Comparison of ENCODE assay signal across 8 cellular contexts in genomic region chr1:28775121-28775942, GRCh38. TPM values are rescaled to one million over a fixed set of nuclear protein-coding genes. Genes with fewer than 3 reads are reported as not detected.
DNase-seq lines count a peak whose midpoint lies in the region; ATAC-seq and TF ChIP-seq lines count a peak whose summit lies in the region.

No MANE protein-coding gene starts in this region.

- no peaks in the 10 kb centered on the region for H3K36me3 Mint-ChIP-seq in natural killer cell

- H3K4me3 Mint-ChIP-seq in natural killer cell = peak overlapping the region; percentile 85

- no peaks in the 10 kb centered on the region for H3K27me3 ChIP-seq in esophagus squamous epithelium

- DNase-seq in NCI-H345 (lab: John Stamatoyannopoulos, UW) = peak; percentile 36
- DNase-seq in activated T-cell treated with anti-CD3 and anti-CD28 coated beads, Interleukin-2, amount 50 U/mL, for 48 hours = peak; percentile 69 to 78
- peak; percentile 4 for DNase-seq in esophagus squamous epithelium (lab: John Stamatoyannopoulos, UW)
- DNase-seq in natural killer cell = peak; percentile 68
- peak; percentile 51 to 70 (median 60) for DNase-seq in stimulated activated naive CD4-positive, alpha-beta T cell (lab: John Stamatoyannopoulos, UW)
- DNase-seq in SW 1271 (lab: John Stamatoyannopoulos, UW) = no peak

- peak; percentile 94 to 97 (median 95) for ATAC-seq in natural killer cell
- no peak for ATAC-seq in GM21367 (IDR thresholded peaks at IDR 0.05; ENCODE audit: unreplicated experiment)

- H3K36me3 ChIP-seq in esophagus squamous epithelium = peaks cover 0 to 30% (median 0%) of the 10 kb centered on the region in 3 donors

- H3K4me1 ChIP-seq in esophagus squamous epithelium = peaks cover 0 to 26% (median 0%) of the 10 kb centered on the region in 3 donors

- H3K4me3 ChIP-seq in GM08714 (ENCODE audit: low read length) (peak overlapping the region; percentile 38; the same call in 1 of the 2 replicates), esophagus squamous epithelium (peak overlapping the region; percentile 33 to 69 (median 49))

- no peaks in the 10 kb centered on the region for H3K9me3 Mint-ChIP-seq in natural killer cell

- H3K27ac ChIP-seq in esophagus squamous epithelium = peak overlapping the region; percentile 73 to 85 (median 80)

- H3K27me3 Mint-ChIP-seq in natural killer cell (ENCODE audit: low read depth in 2 of 2) = no peaks in the 10 kb centered on the region

- H3K27ac Mint-ChIP-seq in natural killer cell = peak overlapping the region; percentile 72 to 85

- no peak for TF ChIP-seq POLR2A in esophagus squamous epithelium (IDR thresholded peaks at IDR 0.05)

- intact Hi-C loops in esophagus squamous epithelium (cut with DNase I) (no loop called here), natural killer cell (cut with micrococcal nuclease) (no loop called here)

- whole genome bisulfite sequencing in esophagus squamous epithelium, 2 donors = 8 to 37% methylated on average over 12 to 29 of the region's 39 CpGs

- no peaks in the 10 kb centered on the region for H3K9me3 ChIP-seq in esophagus squamous epithelium

- peaks cover 10% of the 10 kb centered on the region in 2 donors for H3K4me1 Mint-ChIP-seq in natural killer cell

- TF ChIP-seq CTCF in esophagus squamous epithelium (IDR thresholded peaks at IDR 0.05) (no peak), natural killer cell (IDR thresholded peaks at IDR 0.05) (no peak)

RNA-seq across cellular contexts. Expression of gene OPRD1, which starts 36.6 kb away (rescaled TPM):
- not detected for total RNA-seq in esophagus squamous epithelium
- total RNA-seq in natural killer cell = not detected

RNA-seq across cellular contexts. Expression of gene YTHDF2, which starts 38.6 kb away (rescaled TPM):
- total RNA-seq in esophagus squamous epithelium (10 to 100 TPM; 55.0 to 66.2 (median 60.7) TPM), natural killer cell (10 to 100 TPM; 78.9 to 98.3 (median 97.9) TPM)

Comparison
In these comparisons a context has a peak if more than half of its experiments do, and no peak if none do; other contexts are left out.
1. DNase-seq: peak in NCI-H345 (single experiment), activated T-cell treated with anti-CD3 and anti-CD28 coated beads, Interleukin-2, amount 50 U/mL, for 48 hours (2 of 2), esophagus squamous epithelium (single experiment), natural killer cell (single experiment) and stimulated activated naive CD4-positive, alpha-beta T cell (6 of 6); none in SW 1271 (0 of 2).